ENCODE assay signal across 8 cellular contexts in the genomic region with DNA sequence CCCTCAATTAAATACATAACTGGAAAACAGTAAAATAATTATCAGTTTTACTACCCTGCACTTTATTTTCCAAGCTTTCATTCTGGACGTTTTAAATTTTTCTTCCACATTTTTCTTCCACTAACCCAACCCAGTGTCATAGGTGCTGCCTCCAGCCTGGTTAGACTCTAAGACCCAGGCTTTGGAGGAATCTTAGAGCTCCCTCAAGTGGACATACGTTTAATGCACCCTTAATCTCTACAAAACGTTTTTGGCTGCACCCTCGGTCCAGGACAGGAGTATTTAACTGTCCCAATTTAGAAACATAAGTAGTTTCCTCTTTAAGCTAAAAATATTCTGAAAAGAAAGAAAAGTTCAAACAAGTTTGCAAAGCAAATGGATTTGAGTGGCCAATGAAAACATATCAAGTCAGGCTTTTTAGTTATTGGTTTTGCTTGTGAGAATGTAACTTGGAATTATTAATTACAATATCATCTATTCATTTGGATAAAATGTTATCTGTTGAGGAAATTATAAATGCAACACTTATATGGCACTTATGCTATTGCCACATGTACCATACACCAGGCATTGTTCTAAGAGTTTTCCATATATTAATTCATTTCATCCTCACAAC. TPM values are rescaled to one million over a fixed set of nuclear protein-coding genes. Genes with fewer than 3 reads are reported as not detected.
A peak's percentile ranks its signal among the peaks of the same experiment; 100 is the strongest.
DNase-seq lines count a peak whose midpoint lies in the region; ATAC-seq and TF ChIP-seq lines count a peak whose summit lies in the region.

No MANE protein-coding gene starts in this region.

- no peak overlapping the region for H3K23ac ChIP-seq in neuronal stem cell (ENCODE audit: low read depth, low read length, poor library complexity)

- H3K4me1 ChIP-seq in esophagus squamous epithelium (peaks cover 0 to 6% (median 0%) of the 10 kb centered on the region in 3 donors), neuronal stem cell (ENCODE audit: control insufficient read depth in 2 of 2, insufficient read depth in 1 of 2, low read depth in 1 of 2, low read length in 2 of 2) (peaks cover 0 to 1% of the 10 kb centered on the region in 2 donors)

- no peak overlapping the region for H4K8ac ChIP-seq in neuronal stem cell (ENCODE audit: low read depth, low read length)

- H3K27ac ChIP-seq in esophagus squamous epithelium (no peak overlapping the region), neuronal stem cell (replicated peaks; ENCODE audit: low read length) (no peak overlapping the region)

- ATAC-seq in GM21619 (IDR thresholded peaks at IDR 0.05; ENCODE audit: unreplicated experiment) (peak; percentile 89), GM19023 (IDR thresholded peaks at IDR 0.05; ENCODE audit: unreplicated experiment) (no peak)

- no peak overlapping the region for H3K4me2 ChIP-seq in neuronal stem cell (ENCODE audit: insufficient read depth, low read length, poor library complexity, severe bottlenecking)

- 0 to 10% methylated on average over 4 of the region's 4 CpGs for WGBS in esophagus squamous epithelium, 2 donors
- WGBS in neuronal stem cell (ENCODE audit: extremely low coverage in 2 of 2, insufficient read length in 2 of 2, insufficient replicate concordance in 1 of 2), 2 donors = no CpG with 5 or more reads among the region's 4 CpGs

- peak; percentile 28 to 58 (median 46) for TF ChIP-seq CTCF in esophagus squamous epithelium (IDR thresholded peaks at IDR 0.05)

- H3K27me3 ChIP-seq in esophagus squamous epithelium = no peaks in the 10 kb centered on the region
- H3K27me3 ChIP-seq in neuronal stem cell (ENCODE audit: control insufficient read depth in 3 of 3, insufficient read depth in 3 of 3, low read depth in 1 of 3, low read length in 3 of 3) = no peaks in the 10 kb centered on the region

- peaks cover 2% of the 10 kb centered on the region for H3K79me1 ChIP-seq in neuronal stem cell (ENCODE audit: low read depth, low read length)

- H2AK5ac ChIP-seq in neuronal stem cell (ENCODE audit: low read depth, low read length) = no peak overlapping the region

- no peak for TF ChIP-seq POLR2A in esophagus squamous epithelium (IDR thresholded peaks at IDR 0.05)

- H4K91ac ChIP-seq in neuronal stem cell (ENCODE audit: low read depth, low read length, poor library complexity) = no peak overlapping the region

- no peak overlapping the region for H2AFZ ChIP-seq in neuronal stem cell (ENCODE audit: low read length)

- H3K9me3 ChIP-seq in esophagus squamous epithelium (no peaks in the 10 kb centered on the region), neuronal stem cell (replicated peaks in 1 of 2; ENCODE audit: control insufficient read depth in 2 of 2, insufficient read depth in 1 of 2, low read depth in 1 of 2, low read length in 2 of 2) (no peaks in the 10 kb centered on the region)

- no peak overlapping the region for H3K14ac ChIP-seq in neuronal stem cell (ENCODE audit: low read length)

- H2BK15ac ChIP-seq in neuronal stem cell (ENCODE audit: low read length) = no peak overlapping the region

- no peak overlapping the region for H3K4ac ChIP-seq in neuronal stem cell (ENCODE audit: low read length)

- intact Hi-C loops in esophagus squamous epithelium (cut with DNase I) = no loop called here

- DNase-seq in GM04503 (ENCODE audit: low read depth) (peak; percentile 12), KG1 (lab: John Stamatoyannopoulos, UW) (peak; percentile 13), RKO (ENCODE audit: low spot score) (peak; percentile 64), esophagus squamous epithelium (lab: John Stamatoyannopoulos, UW) (no peak), neuronal stem cell (ENCODE audit: low spot score) (peak; percentile 46)
- no peak for DNase-seq in activated effector memory CD4-positive, alpha-beta T cell treated with Interleukin-2 at 50 U/mL for 16 hours

- no peak overlapping the region for H3K9ac ChIP-seq in neuronal stem cell (ENCODE audit: low read depth, low read length, poor library complexity)

- no peak overlapping the region for H3K4me3 ChIP-seq in esophagus squamous epithelium
- no peak overlapping the region for H3K4me3 ChIP-seq in neuronal stem cell (ENCODE audit: low read length in 2 of 2)

- H3K18ac ChIP-seq in neuronal stem cell (ENCODE audit: low read length) = no peak overlapping the region

- no peak overlapping the region for H2BK12ac ChIP-seq in neuronal stem cell (ENCODE audit: low read length)

- H2BK120ac ChIP-seq in neuronal stem cell (ENCODE audit: low read depth, low read length) = no peak overlapping the region

- no peak overlapping the region for H2BK5ac ChIP-seq in neuronal stem cell (ENCODE audit: low read length)

- H3K36me3 ChIP-seq in esophagus squamous epithelium (no peaks in the 10 kb centered on the region), neuronal stem cell (replicated peaks in 1 of 2; ENCODE audit: control insufficient read depth in 2 of 2, insufficient read depth in 2 of 2, low read length in 2 of 2) (no peaks in the 10 kb centered on the region)

RNA-seq across cellular contexts. Expression of gene CDH6, which starts 38.9 kb away (rescaled TPM):
- 1 to 10 TPM; 1.5 to 5.0 (median 4.2) TPM for total RNA-seq in esophagus squamous epithelium
- 12.6 TPM for polyA plus RNA-seq in neuronal stem cell (2013, experiment 1 of 2)
- 12.7 TPM for polyA plus RNA-seq in neuronal stem cell (2013, experiment 2 of 2)

Comparison
In these comparisons a context has a peak if more than half of its experiments do, and no peak if none do; other contexts are left out.
1. DNase-seq: peak in GM04503 (single experiment), KG1 (single experiment), RKO (single experiment) and neuronal stem cell (single experiment); none in esophagus squamous epithelium (single experiment) and activated effector memory CD4-positive, alpha-beta T cell treated with Interleukin-2 at 50 U/mL for 16 hours (single experiment).